Comparison of ENCODE assay signal across 22 cellular contexts in genomic region chr2:191411472-191411871, GRCh38.
DNase-seq lines count a peak whose midpoint lies in the region; ATAC-seq and TF ChIP-seq lines count a peak whose summit lies in the region.
"Had no signal": no experiment of that assay in that cellular context is flagged by ENCODE, and none has a peak within 500 bp of the region (broad histone marks: within the 10 kb centered on the region; RNA-seq: fewer than 3 reads in every experiment).

No MANE protein-coding gene starts in this region.

- H4K5ac ChIP-seq in H9 (ENCODE audit: insufficient read length, low read depth, low read length) = no peak overlapping the region

- DNase-seq in HFFc6 (no peak), ascending aorta (ENCODE audit: low spot score in 2 of 2) (no peak), left lung (no peak), thoracic aorta (ENCODE audit: low spot score) (no peak), H9 (no peak), NCI-H2107 (lab: John Stamatoyannopoulos, UW) (no peak), Kasumi-1 (lab: John Stamatoyannopoulos, UW) (no peak), GM13977 (ENCODE audit: low spot score) (no peak)
- DNase-seq: Calu3; CD4-positive, alpha-beta memory T cell; GF-D8; HCEC 1CT; Karpas-422; MM.1S; NCI-H1092 treated with DMSO at 0.1 percent for 48 hours; NCI-H2081; NCI-H510A; NCI-H748 treated with DMSO at 0.1 percent for 48 hours; NK-92 treated with Interleukin-12 subunit alpha and Interleukin-12 subunit beta, amount 100 ng/mL, for 24 hours had no signal

- no peak overlapping the region for H4K91ac ChIP-seq in H9 (ENCODE audit: insufficient read length, low read depth, low read length)

- intact Hi-C loops in ascending aorta (cut with DNase I) = loop anchor here (5.0 kb wide), 1 partner anchor 244 kb away; no protein-coding TSS in a partner anchor
- intact Hi-C loops in left lung (cut with DNase I) = no loop called here

- no peak overlapping the region for H3K23ac ChIP-seq in H9 (ENCODE audit: insufficient read length, low read depth, low read length)

- H3K36me3 ChIP-seq in ascending aorta (peaks cover 13 to 40% of the 10 kb centered on the region in 2 donors), left lung (peaks cover 0 to 64% of the 10 kb centered on the region in 2 donors), thoracic aorta (peaks cover 14% of the 10 kb centered on the region)

- H3K18ac ChIP-seq in H9 (ENCODE audit: insufficient read length, low read depth, low read length) = no peak overlapping the region

- H3K27ac ChIP-seq in ascending aorta = peak overlapping the region; percentile 53 to 71
- H3K27ac ChIP-seq in left lung = no peak overlapping the region
- peak overlapping the region; percentile 57 to 61 for H3K27ac ChIP-seq in thoracic aorta
- H3K27ac ChIP-seq in H9 (ENCODE audit: insufficient read length, low read depth, low read length) = no peak overlapping the region
- H3K27ac ChIP-seq: A549 had no signal

- H3K23me2 ChIP-seq in H9 (ENCODE audit: insufficient read length, low read depth, low read length, poor library complexity, severe bottlenecking) = no peaks in the 10 kb centered on the region

- no peak overlapping the region for H2BK5ac ChIP-seq in H9 (ENCODE audit: insufficient read length, low read length)

- H3K79me1 ChIP-seq in H9 (ENCODE audit: insufficient read depth, low read depth, low read length, poor library complexity, severe bottlenecking) = no peaks in the 10 kb centered on the region

- H3K36me3 Mint-ChIP-seq in HFFc6 (ENCODE audit: low read depth) (peaks cover 69% of the 10 kb centered on the region), H9 (ENCODE audit: insufficient read depth in 1 of 3, low read depth in 3 of 3) (peaks cover 10 to 67% (median 66%) of the 10 kb centered on the region in 3 experiments; a peak in 6 of 7 replicates)
- H3K36me3 Mint-ChIP-seq: CD4-positive, alpha-beta memory T cell had no signal

- no peak overlapping the region for H3T11ph ChIP-seq in H9 (ENCODE audit: low read length)

- no peaks in the 10 kb centered on the region for H4K20me1 ChIP-seq in H9 (ENCODE audit: control insufficient read depth, insufficient read depth, insufficient read length)

- H3K4me3 Mint-ChIP-seq in HFFc6 (no peak overlapping the region), H9 (no peak overlapping the region)
- H3K4me3 Mint-ChIP-seq: CD4-positive, alpha-beta memory T cell; IgD-negative memory B cell had no signal

- no peak overlapping the region for H2AFZ ChIP-seq in H9 (ENCODE audit: low read length)

- H3K27me3 Mint-ChIP-seq in HFFc6 (ENCODE audit: insufficient read depth) = peaks cover 12% of the 10 kb centered on the region
- H3K27me3 Mint-ChIP-seq in H9 (ENCODE audit: low read depth) = no peaks in the 10 kb centered on the region
- H3K27me3 Mint-ChIP-seq: IgD-negative memory B cell had no signal

- H3K79me2 ChIP-seq in H9 (ENCODE audit: insufficient read depth, low read length) = no peaks in the 10 kb centered on the region

- H3K4me3 ChIP-seq in ascending aorta (no peak overlapping the region), left lung (no peak overlapping the region), thoracic aorta (no peak overlapping the region)
- H3K4me3 ChIP-seq: A549 had no signal

- H3K14ac ChIP-seq in H9 (ENCODE audit: insufficient read depth, low read length) = no peak overlapping the region

- H3K9ac ChIP-seq in H9 (ENCODE audit: extremely low read depth, insufficient read length, low read length) = no peak overlapping the region

- H3K9me3 Mint-ChIP-seq in HFFc6 = no peaks in the 10 kb centered on the region
- no peaks in the 10 kb centered on the region for H3K9me3 Mint-ChIP-seq in H9
- H3K9me3 Mint-ChIP-seq: CD4-positive, alpha-beta memory T cell had no signal

- H3K4ac ChIP-seq in H9 (ENCODE audit: low read depth, low read length) = no peak overlapping the region

- no peak overlapping the region for H2BK15ac ChIP-seq in H9 (ENCODE audit: low read depth, low read length)

- H3K9me3 ChIP-seq in ascending aorta (no peaks in the 10 kb centered on the region), left lung (no peaks in the 10 kb centered on the region), thoracic aorta (no peaks in the 10 kb centered on the region), H9 (ENCODE audit: control insufficient read depth, low read depth, low read length) (no peaks in the 10 kb centered on the region)
- H3K9me3 ChIP-seq: A549 had no signal

- H3K4me1 ChIP-seq in ascending aorta (peaks cover 0 to 28% of the 10 kb centered on the region in 2 donors), left lung (no peaks in the 10 kb centered on the region), thoracic aorta (ENCODE audit: control insufficient read depth in 1 of 2, low read depth in 2 of 2) (peaks cover 17 to 33% of the 10 kb centered on the region in 2 donors), H9 (ENCODE audit: insufficient read depth, low read length) (no peaks in the 10 kb centered on the region)
- H3K4me1 ChIP-seq: A549 had no signal

- H2BK20ac ChIP-seq in H9 (ENCODE audit: low read depth, low read length, poor library complexity, severe bottlenecking) = no peak overlapping the region

- H3K27ac Mint-ChIP-seq in HFFc6 = peak overlapping the region; percentile 20
- no peak overlapping the region for H3K27ac Mint-ChIP-seq in H9
- H3K27ac Mint-ChIP-seq: CD4-positive, alpha-beta memory T cell; IgD-negative memory B cell had no signal

- in situ Hi-C loops in GM13977 (cut with MboI; ENCODE audit: low pct_unique_long_range_greater_than_20kb, low sequenced_read_pairs, unreplicated experiment) = no loop called here

- H3K56ac ChIP-seq in H9 (ENCODE audit: insufficient read length, low read depth, low read length) = no peak overlapping the region

- H2BK12ac ChIP-seq in H9 (ENCODE audit: insufficient read length, low read depth, low read length) = no peak overlapping the region

- H3K4me1 Mint-ChIP-seq in HFFc6 (ENCODE audit: low read depth) = peaks cover 10% of the 10 kb centered on the region
- no peaks in the 10 kb centered on the region for H3K4me1 Mint-ChIP-seq in H9
- H3K4me1 Mint-ChIP-seq: IgD-negative memory B cell had no signal

- no peak overlapping the region for H3K4me2 ChIP-seq in H9 (ENCODE audit: insufficient read depth, insufficient read length, low read length)
- H3K4me2 ChIP-seq: A549 had no signal

- H4K8ac ChIP-seq in H9 (replicated peaks; ENCODE audit: insufficient read length, low read depth, low read length) = no peak overlapping the region

- ATAC-seq in left lung (peak; percentile 36), thoracic aorta (ENCODE audit: insufficient number of reproducible peaks, low FRiP score, low read depth) (no peak)
- ATAC-seq: A549, Right ventricle myocardium inferior had no signal

- H3K27me3 ChIP-seq in ascending aorta = no peaks in the 10 kb centered on the region
- no peaks in the 10 kb centered on the region for H3K27me3 ChIP-seq in left lung
- no peaks in the 10 kb centered on the region for H3K27me3 ChIP-seq in thoracic aorta (replicated peaks; ENCODE audit: insufficient read depth)
- H3K27me3 ChIP-seq in H9 (ENCODE audit: insufficient read depth, low read length) = no peaks in the 10 kb centered on the region

- TF ChIP-seq CTCF in HFFc6 (IDR thresholded peaks at IDR 0.05) (no peak), ascending aorta (IDR thresholded peaks at IDR 0.05) (no peak), left lung (IDR thresholded peaks at IDR 0.05) (no peak), thoracic aorta (IDR thresholded peaks at IDR 0.05) (no peak), H9 (conservative IDR thresholded peaks at IDR 0.05) (no peak), GM13977 (IDR thresholded peaks at IDR 0.05; ENCODE audit: extremely low read depth, insufficient read depth, missing control alignments) (no peak)

- no CpG with 5 or more reads among the region's 5 CpGs for WGBS in H9 (ENCODE audit: extremely low coverage, insufficient read length, low lambda C conversion rate)

- no peak overlapping the region for H2BK120ac ChIP-seq in H9 (ENCODE audit: low read depth, low read length, poor library complexity, severe bottlenecking)

- no peak overlapping the region for H2AK5ac ChIP-seq in H9 (ENCODE audit: insufficient read length, low read length)

Comparison
In these comparisons a context has a peak if more than half of its experiments do, and no peak if none do; other contexts are left out.
1. H3K27ac ChIP-seq: peak in ascending aorta (2 of 2) and thoracic aorta (2 of 2); none in left lung (0 of 2) and H9 (single experiment).